Comparison of ENCODE assay signal across 2 cellular contexts in genomic region chr12:106072751-106073150, GRCh38.
TF ChIP-seq lines count a peak whose summit lies in the region.

No MANE protein-coding gene starts in this region.

TF ChIP-seq in HEK293, 187 proteins besides CTCF, POLR2A, EP300 and RAD21:
- TF ChIP-seq ZNF513 (tag by site-specific recombination; IDR thresholded peaks at IDR 0.05) (no peak), FEZF1 (tag by site-specific recombination; IDR thresholded peaks at IDR 0.05) (no peak), ZNF621 (tag by site-specific recombination; IDR thresholded peaks at IDR 0.05) (no peak), PRDM4 (tag by site-specific recombination; IDR thresholded peaks at IDR 0.05) (no peak), ZNF18 (tag by site-specific recombination; IDR thresholded peaks at IDR 0.05) (peak; percentile 35; the same call in 1 of the 2 replicates), ZNF423 (tag by site-specific recombination; IDR thresholded peaks at IDR 0.05) (no peak)

TF ChIP-seq in GM12878, 131 proteins besides CTCF, POLR2A, EP300 and RAD21 (continued from another document):
- TF ChIP-seq SMARCA5 (IDR thresholded peaks at IDR 0.05) (no peak), CEBPB (IDR thresholded peaks at IDR 0.05; ENCODE audit: borderline replicate concordance in 1 of 2, low read depth in 2 of 2, low read length in 2 of 2) (no peak)
